In genomic region chr6:138774370-138774769, GRCh38 we compare ENCODE assay signal across 8 cellular contexts. TPM values are rescaled to one million over a fixed set of nuclear protein-coding genes. Genes with fewer than 3 reads are reported as not detected.
DNase-seq lines count a peak whose midpoint lies in the region; ATAC-seq and TF ChIP-seq lines count a peak whose summit lies in the region.

No MANE protein-coding gene starts in this region.

- no peak for TF ChIP-seq CTCF in HFFc6 (IDR thresholded peaks at IDR 0.05)

- intact Hi-C loops in left colon (cut with DNase I, micrococcal nuclease): no loop called here

- H3K4me3 Mint-ChIP-seq in HFFc6: peak overlapping the region; percentile 99
- peak overlapping the region; percentile 100 for H3K4me3 Mint-ChIP-seq in activated naive CD8-positive, alpha-beta T cell treated with anti-CD3 and anti-CD28 coated beads for 36 hours
- H3K4me3 Mint-ChIP-seq in stimulated activated effector memory CD8-positive, alpha-beta T cell treated with anti-CD3 and anti-CD28 coated beads, Interleukin-12 subunit alpha, Interleukin-12 subunit beta, amount 100 ng/mL, for 72 hours: peak overlapping the region; percentile 95

- no peak overlapping the region for H3K27ac ChIP-seq in iPS-18a (ENCODE audit: low read length)

- H3K36me3 ChIP-seq in iPS-18a (ENCODE audit: control insufficient read depth, low read depth, low read length): no peaks in the 10 kb centered on the region

- no peaks in the 10 kb centered on the region for H3K9me3 ChIP-seq in iPS-18a (ENCODE audit: control insufficient read depth, low read depth, low read length)

- H3K4me1 ChIP-seq in iPS-18a (ENCODE audit: control insufficient read depth, low read depth, low read length): peaks cover 5% of the 10 kb centered on the region

- no peak overlapping the region for H3K9ac ChIP-seq in iPS-18a (ENCODE audit: low read length)

- no peaks in the 10 kb centered on the region; the same call in 1 of the 2 replicates for H3K27me3 Mint-ChIP-seq in HFFc6 (ENCODE audit: insufficient read depth)
- H3K27me3 Mint-ChIP-seq in activated naive CD8-positive, alpha-beta T cell treated with anti-CD3 and anti-CD28 coated beads for 36 hours: no peaks in the 10 kb centered on the region

- H3K27me3 ChIP-seq in iPS-18a (ENCODE audit: control insufficient read depth, insufficient read depth, low read length): no peaks in the 10 kb centered on the region

- H3K4me3 ChIP-seq in iPS-18a (ENCODE audit: low read length): peak overlapping the region; percentile 88

- peak overlapping the region; percentile 99 for H3K27ac Mint-ChIP-seq in HFFc6
- H3K27ac Mint-ChIP-seq in activated naive CD8-positive, alpha-beta T cell treated with anti-CD3 and anti-CD28 coated beads for 36 hours: peak overlapping the region; percentile 100
- peak overlapping the region; percentile 99 for H3K27ac Mint-ChIP-seq in stimulated activated effector memory CD8-positive, alpha-beta T cell treated with anti-CD3 and anti-CD28 coated beads, Interleukin-12 subunit alpha, Interleukin-12 subunit beta, amount 100 ng/mL, for 72 hours

- no peak for ATAC-seq in stimulated activated effector memory CD8-positive, alpha-beta T cell treated with anti-CD3 and anti-CD28 coated beads, Interleukin-12 subunit alpha, Interleukin-12 subunit beta, amount 100 ng/mL, for 72 hours
- ATAC-seq in left colon: no peak

- no peaks in the 10 kb centered on the region for H3K9me3 Mint-ChIP-seq in HFFc6
- no peaks in the 10 kb centered on the region for H3K9me3 Mint-ChIP-seq in activated naive CD8-positive, alpha-beta T cell treated with anti-CD3 and anti-CD28 coated beads for 36 hours
- H3K9me3 Mint-ChIP-seq in stimulated activated effector memory CD8-positive, alpha-beta T cell treated with anti-CD3 and anti-CD28 coated beads, Interleukin-12 subunit alpha, Interleukin-12 subunit beta, amount 100 ng/mL, for 72 hours: no peaks in the 10 kb centered on the region

- H3K4me1 Mint-ChIP-seq in HFFc6 (ENCODE audit: low read depth): peaks cover 22% of the 10 kb centered on the region
- peaks cover 17% of the 10 kb centered on the region for H3K4me1 Mint-ChIP-seq in activated naive CD8-positive, alpha-beta T cell treated with anti-CD3 and anti-CD28 coated beads for 36 hours
- peaks cover 7% of the 10 kb centered on the region for H3K4me1 Mint-ChIP-seq in stimulated activated effector memory CD8-positive, alpha-beta T cell treated with anti-CD3 and anti-CD28 coated beads, Interleukin-12 subunit alpha, Interleukin-12 subunit beta, amount 100 ng/mL, for 72 hours

- no peaks in the 10 kb centered on the region for H3K36me3 Mint-ChIP-seq in HFFc6 (ENCODE audit: low read depth)
- peaks cover 2% of the 10 kb centered on the region for H3K36me3 Mint-ChIP-seq in activated naive CD8-positive, alpha-beta T cell treated with anti-CD3 and anti-CD28 coated beads for 36 hours
- peaks cover 38% of the 10 kb centered on the region for H3K36me3 Mint-ChIP-seq in stimulated activated effector memory CD8-positive, alpha-beta T cell treated with anti-CD3 and anti-CD28 coated beads, Interleukin-12 subunit alpha, Interleukin-12 subunit beta, amount 100 ng/mL, for 72 hours

- DNase-seq in HFFc6: no peak
- no peak for DNase-seq in activated naive CD8-positive, alpha-beta T cell treated with anti-CD3 and anti-CD28 coated beads for 36 hours
- no peak for DNase-seq in stimulated activated effector memory CD8-positive, alpha-beta T cell treated with anti-CD3 and anti-CD28 coated beads, Interleukin-12 subunit alpha, Interleukin-12 subunit beta, amount 100 ng/mL, for 72 hours (ENCODE audit: low spot score in 2 of 2)
- DNase-seq in HK-2 (ENCODE audit: unreplicated experiment): no peak
- no peak for DNase-seq in iPS-NIHi7 (ENCODE audit: extremely low spot score)
- DNase-seq in GM19238 (ENCODE audit: insufficient read length, low spot score): no peak
- no peak for DNase-seq in left colon

RNA-seq across cellular contexts. Expression of gene CCDC28A, which starts 0.8 kb away (rescaled TPM):
- total RNA-seq in HFFc6 (2021; fragmentation: NEBNext Ultra II Directional; extraction: Animal tissue kit (Norgen Biotek cat#: 25700)): 10 to 100 TPM in 2 of 6 experiments, 1 to 10 TPM in 4; 7.9 to 11.4 (median 9.5) TPM
- 10 to 100 TPM; 15.5 to 16.6 TPM for total RNA-seq in activated naive CD8-positive, alpha-beta T cell treated with anti-CD3 and anti-CD28 coated beads for 36 hours
- total RNA-seq in left colon: 10 to 100 TPM; 12.9 to 25.9 TPM

RNA-seq across cellular contexts. Expression of gene ECT2L, which starts 21.5 kb away (rescaled TPM):
- not detected for total RNA-seq in HFFc6 (2021; fragmentation: NEBNext Ultra II Directional; extraction: Animal tissue kit (Norgen Biotek cat#: 25700))
- total RNA-seq in activated naive CD8-positive, alpha-beta T cell treated with anti-CD3 and anti-CD28 coated beads for 36 hours: not detected
- total RNA-seq in left colon: not detected
